19 cellular contexts compared by ENCODE assay signal in the genomic region with DNA sequence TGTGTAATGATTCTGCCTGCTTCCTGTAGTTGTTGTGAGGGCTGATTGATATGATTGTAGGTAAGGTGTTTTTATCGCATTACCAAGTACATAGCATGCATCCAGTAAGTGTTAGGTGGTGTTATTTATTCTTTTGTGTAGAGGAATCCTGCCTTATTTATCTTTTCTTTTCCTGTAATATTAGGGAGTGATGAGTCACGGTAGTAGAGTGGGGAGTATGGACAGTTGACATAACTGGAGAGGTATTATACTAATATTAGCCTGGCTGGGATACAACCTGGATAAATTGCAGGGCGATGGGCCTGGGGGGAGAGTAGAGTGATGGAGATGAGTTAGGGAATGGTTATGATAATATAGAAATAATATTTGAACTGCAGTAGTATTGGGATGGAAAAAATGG. TPM values are rescaled to one million over a fixed set of nuclear protein-coding genes. Genes with fewer than 3 reads are reported as not detected.
A peak's percentile ranks its signal among the peaks of the same experiment; 100 is the strongest.
DNase-seq lines count a peak whose midpoint lies in the region; ATAC-seq, FAIRE-seq and TF ChIP-seq lines count a peak whose summit lies in the region.
"Had no signal": no experiment of that assay in that cellular context is flagged by ENCODE, and none has a peak within 500 bp of the region (broad histone marks: within the 10 kb centered on the region; RNA-seq: fewer than 3 reads in every experiment).

No MANE protein-coding gene starts in this region.

- ATAC-seq in A549 (no peak), GM23338 (no peak)
- ATAC-seq: CD8-positive, alpha-beta T cell; HepG2 had no signal

- H3K4me3 Mint-ChIP-seq in GM23338, result no peak overlapping the region
- H3K4me3 Mint-ChIP-seq: B cell; CD8-positive, alpha-beta T cell; IgD-negative memory B cell had no signal

- no peaks in the 10 kb centered on the region for H3K27me3 ChIP-seq in bronchial epithelial cell (ENCODE audit: control insufficient read depth, insufficient read depth, low read length)
- H3K27me3 ChIP-seq in GM23338 (ENCODE audit: insufficient read depth), result no peaks in the 10 kb centered on the region
- H3K27me3 ChIP-seq: BLaER1 treated with 17β-estradiol and CSF1 and Interleukin-3, amounts not matched to agents 10 nM and 100 nM had no signal

- CTCF ChIA-PET in A549 (lab: Yijun Ruan, JAX), result interaction anchor here (1.1 to 6.2 kb wide), 2 partner anchors 10 to 21 kb away, joined by 3 to 31 read pairs; partner anchors contain the start of gene SDK1

- intact Hi-C loops in head of caudate nucleus (cut with DNase I), result no loop called here

- no peak overlapping the region for H3K27ac ChIP-seq in A549
- no peak overlapping the region for H3K27ac ChIP-seq in GM23338 (ENCODE audit: low read depth)
- H3K27ac ChIP-seq: BLaER1 treated with 17β-estradiol and CSF1 and Interleukin-3, amounts not matched to agents 10 nM and 100 nM had no signal

- no peak for TF ChIP-seq RAD21 in A549 (conservative IDR thresholded peaks at IDR 0.05 in 1 of 2, IDR thresholded peaks at IDR 0.05 in 1 of 2)

- peaks cover 21% of the 10 kb centered on the region; the same call in 1 of the 2 replicates for H3K79me2 ChIP-seq in GM23338 (replicated peaks; ENCODE audit: insufficient read depth)

- no peak for TF ChIP-seq POLR2A in A549 (IDR thresholded peaks at IDR 0.05; ENCODE audit: low read length)

- no peak overlapping the region for H3K4me3 ChIP-seq in A549
- H3K4me3 ChIP-seq in bronchial epithelial cell (ENCODE audit: low read depth, low read length), result no peak overlapping the region
- no peak overlapping the region for H3K4me3 ChIP-seq in GM23338
- H3K4me3 ChIP-seq: BLaER1 treated with 17β-estradiol and CSF1 and Interleukin-3, amounts not matched to agents 10 nM and 100 nM had no signal

- POLR2A ChIA-PET in A549 (lab: Yijun Ruan, JAX), result no interaction called here

- no peaks in the 10 kb centered on the region for H3K27me3 Mint-ChIP-seq in GM23338 (ENCODE audit: insufficient read depth, low read depth, poor library complexity)

- H3K4me1 ChIP-seq in A549, result 0 out of 3 replicates have a peak, but pooled peaks cover 4% of the 10 kb centered on the region
- no peaks in the 10 kb centered on the region for H3K4me1 ChIP-seq in GM23338 (ENCODE audit: insufficient read depth)

- peaks cover 2% of the 10 kb centered on the region; the same call in 1 of the 3 replicates for H3K4me1 Mint-ChIP-seq in GM23338

- 0 out of 3 replicates have a peak overlapping the region, but pooled peaks have one; percentile 19 for H3K4me2 ChIP-seq in A549
- H3K4me2 ChIP-seq in GM23338, result no peak overlapping the region
- H3K4me2 ChIP-seq: BLaER1 treated with 17β-estradiol and CSF1 and Interleukin-3, amounts not matched to agents 10 nM and 100 nM had no signal

- no peaks in the 10 kb centered on the region for H3K36me3 Mint-ChIP-seq in GM23338 (ENCODE audit: low read depth)
- H3K36me3 Mint-ChIP-seq: CD8-positive, alpha-beta T cell; IgD-negative memory B cell had no signal

- H3K9me2 ChIP-seq in GM23338 (ENCODE audit: insufficient read depth), result no peaks in the 10 kb centered on the region

- FAIRE-seq in A549 (lab: Jason Lieb, UNC) (no peak), bronchial epithelial cell (lab: Jason Lieb, UNC) (no peak)
- FAIRE-seq: G401.6, GM12891, HepG2 had no signal

- WGBS in A549 (ENCODE audit: missing lambda C conversion rate), result 22% methylated on average over 3 of the region's 3 CpGs

- 0 out of 2 replicates have a peak, but pooled peaks cover 2% of the 10 kb centered on the region for H4K20me1 ChIP-seq in GM23338 (replicated peaks; ENCODE audit: insufficient read depth)
- H4K20me1 ChIP-seq: BLaER1 treated with 17β-estradiol and CSF1 and Interleukin-3, amounts not matched to agents 10 nM and 100 nM had no signal

- no peaks in the 10 kb centered on the region for H3K9me3 ChIP-seq in A549
- H3K9me3 ChIP-seq: BLaER1 treated with 17β-estradiol and CSF1 and Interleukin-3, amounts not matched to agents 10 nM and 100 nM had no signal

- no peak for DNase-seq in A549 (ENCODE audit: low read depth in 1 of 2, low spot score in 1 of 2)
- peak; percentile 69 for DNase-seq in NCI-H226
- DNase-seq in bronchial epithelial cell (ENCODE audit: low read depth), result peak; percentile 32
- DNase-seq in iris pigment epithelial cell (ENCODE audit: low read depth), result peak; percentile 27
- no peak for DNase-seq in head of caudate nucleus
- DNase-seq in GM23338 (ENCODE audit: low spot score), result no peak
- no peak for DNase-seq in NOMO-1 treated with dmso at 0.1 percent for 144 hours (lab: John Stamatoyannopoulos, UW; ENCODE audit: unreplicated experiment)
- DNase-seq in NCI-H1694 treated with DMSO at 0.1 percent for 48 hours (lab: John Stamatoyannopoulos, UW), result no peak
- DNase-seq: 8988T; Calu3; CD8-positive, alpha-beta T cell; HCEC 1CT; KBM-7 had no signal

- no peak for TF ChIP-seq EP300 in A549 (IDR thresholded peaks at IDR 0.05)

- no peaks in the 10 kb centered on the region for H3K9me3 Mint-ChIP-seq in GM23338
- H3K9me3 Mint-ChIP-seq: CD8-positive, alpha-beta T cell; IgD-negative memory B cell had no signal

- no peak overlapping the region for H2AFZ ChIP-seq in GM23338

- H3F3A ChIP-seq in GM23338 (replicated peaks; ENCODE audit: low read depth), result no peaks in the 10 kb centered on the region

- no peak for TF ChIP-seq CTCF in A549 (IDR thresholded peaks at IDR 0.05)
- no peak for TF ChIP-seq CTCF in bronchial epithelial cell (IDR thresholded peaks at IDR 0.05; ENCODE audit: insufficient read depth, low read length, severe bottlenecking)
- TF ChIP-seq CTCF in GM23338 (conservative IDR thresholded peaks at IDR 0.05; ENCODE audit: low read depth in 2 of 2), result no peak

- H3K36me3 ChIP-seq in bronchial epithelial cell (ENCODE audit: control insufficient read depth, insufficient read depth, low read length) (no peaks in the 10 kb centered on the region), GM23338 (ENCODE audit: insufficient read depth) (no peaks in the 10 kb centered on the region)
- H3K36me3 ChIP-seq: BLaER1 treated with 17β-estradiol and CSF1 and Interleukin-3, amounts not matched to agents 10 nM and 100 nM had no signal

- no peak overlapping the region for H3K27ac Mint-ChIP-seq in GM23338
- H3K27ac Mint-ChIP-seq: B cell; CD8-positive, alpha-beta T cell; IgD-negative memory B cell had no signal

TF ChIP-seq in A549, 52 proteins besides CTCF, POLR2A, EP300 and RAD21 (continues in another document):
- TF ChIP-seq FOSL2 (IDR thresholded peaks at IDR 0.05) (no peak), FOSL2 (CRISPR knock-in tag; IDR thresholded peaks at IDR 0.05) (0 out of 2 replicates have a peak, but pooled peaks have one; percentile 13)

TF ChIP-seq in GM23338, 12 proteins besides CTCF, POLR2A, EP300 and RAD21 (continues in another document):
- TF ChIP-seq EZH2phosphoT487 (IDR thresholded peaks at IDR 0.05; ENCODE audit: unreplicated experiment) (no peak), REST (IDR thresholded peaks at IDR 0.05; ENCODE audit: unreplicated experiment) (no peak), ZNF331 (CRISPR knock-in tag; IDR thresholded peaks at IDR 0.05; ENCODE audit: low read depth) (no peak), CREB1 (CRISPR knock-in tag; IDR thresholded peaks at IDR 0.05; ENCODE audit: low read depth) (no peak)

RNA-seq across cellular contexts. Expression of gene SDK1, which starts 9.8 kb away (rescaled TPM):
- polyA plus RNA-seq in A549 (2011; rRNA removed) (0.12 and 0.20 TPM in 2 replicates), A549 (2017; fragmentation: RNase III; extraction: RNeasy Plus Mini Kit Qiagen cat#74134 plus additional on column Dnase treatment) (0.28 to 0.65 TPM (median 0.29 TPM) in 3 replicates), GM23338 (2016; fragmentation: Nextera tagmentation; extraction: Ambion mirVana) (2.1 and 2.2 TPM in 2 replicates)
- 0.05 and 0.09 TPM in 2 replicates for polyA plus RNA-seq in A549 (2012; cell fraction: cytosol; rRNA removed)
- polyA plus RNA-seq in A549 (2012; cell fraction: nucleus; rRNA removed), result 0.13 and 0.18 TPM in 2 replicates
- polyA minus RNA-seq in A549 (2011; rRNA and poly(A)+ RNA removed), result 0.25 and 0.49 TPM in 2 replicates
- 0.26 and 0.51 TPM in 2 replicates for total RNA-seq in bronchial epithelial cell
- 5.1 and 10.0 TPM in 2 replicates for total RNA-seq in GM23338 (2014; rRNA removed; shearing (Covaris generic))
- polyA plus RNA-seq: IgD-negative memory B cell had no signal

Comparison
In these comparisons a context has a peak if more than half of its experiments do, and no peak if none do; other contexts are left out.
1. DNase-seq: peak in NCI-H226 (single experiment), bronchial epithelial cell (single experiment) and iris pigment epithelial cell (single experiment); none in A549 (0 of 2), head of caudate nucleus (0 of 42), GM23338 (single experiment), NOMO-1 treated with dmso at 0.1 percent for 144 hours (single experiment) and NCI-H1694 treated with DMSO at 0.1 percent for 48 hours (single experiment).